8 cellular contexts compared by ENCODE assay signal in genomic region chr11:102914238-102915043, GRCh38.
A peak's percentile ranks its signal among the peaks of the same experiment; 100 is the strongest.
DNase-seq lines count a peak whose midpoint lies in the region; ATAC-seq, FAIRE-seq and TF ChIP-seq lines count a peak whose summit lies in the region.
"Had no signal": no experiment of that assay in that cellular context is flagged by ENCODE, and none has a peak within 500 bp of the region (broad histone marks: within the 10 kb centered on the region; RNA-seq: fewer than 3 reads in every experiment).

No MANE protein-coding gene starts in this region.

- TF ChIP-seq CTCF in WERI-Rb-1 (IDR thresholded peaks at IDR 0.05; ENCODE audit: low read depth, low read length): peak; percentile 63

- ATAC-seq in HG02798 (IDR thresholded peaks at IDR 0.05; ENCODE audit: poor library complexity, unreplicated experiment) (peak; percentile 49), GM19455 (IDR thresholded peaks at IDR 0.05; ENCODE audit: unreplicated experiment) (no peak), GM19463 (IDR thresholded peaks at IDR 0.05; ENCODE audit: unreplicated experiment) (no peak)

- H3K27me3 ChIP-seq in WERI-Rb-1 (ENCODE audit: insufficient read depth, low read depth, severe bottlenecking): no peaks in the 10 kb centered on the region

- H3K9me3 ChIP-seq in WERI-Rb-1 (ENCODE audit: severe bottlenecking): no peaks in the 10 kb centered on the region

- no peak overlapping the region for H3K4me3 ChIP-seq in WERI-Rb-1 (ENCODE audit: low read depth, low read length)

- no peak for FAIRE-seq in urothelium cell line (lab: Jason Lieb, UNC)

- H3K36me3 ChIP-seq in WERI-Rb-1: no peaks in the 10 kb centered on the region

- no peak overlapping the region for H3K27ac ChIP-seq in WERI-Rb-1

- DNase-seq in ELF-1 (ENCODE audit: low read depth, low spot score) (peak; percentile 75), WERI-Rb-1 (peak; percentile 17), inferior parietal cortex (ENCODE audit: extremely low spot score) (peak; percentile 26), urothelium cell line (ENCODE audit: low spot score) (peak; percentile 49)
- DNase-seq: activated B cell treated with CpG ODN at 0.5 μM for 24 hours had no signal

Comparison
In these comparisons a context has a peak if more than half of its experiments do, and no peak if none do; other contexts are left out.
1. DNase-seq: peak in every context shown above with its lines; median percentile 75 in ELF-1; 49 in urothelium cell line; 26 in inferior parietal cortex; 17 in WERI-Rb-1.